ENCODE assay signal across 8 cellular contexts in the genomic region with DNA sequence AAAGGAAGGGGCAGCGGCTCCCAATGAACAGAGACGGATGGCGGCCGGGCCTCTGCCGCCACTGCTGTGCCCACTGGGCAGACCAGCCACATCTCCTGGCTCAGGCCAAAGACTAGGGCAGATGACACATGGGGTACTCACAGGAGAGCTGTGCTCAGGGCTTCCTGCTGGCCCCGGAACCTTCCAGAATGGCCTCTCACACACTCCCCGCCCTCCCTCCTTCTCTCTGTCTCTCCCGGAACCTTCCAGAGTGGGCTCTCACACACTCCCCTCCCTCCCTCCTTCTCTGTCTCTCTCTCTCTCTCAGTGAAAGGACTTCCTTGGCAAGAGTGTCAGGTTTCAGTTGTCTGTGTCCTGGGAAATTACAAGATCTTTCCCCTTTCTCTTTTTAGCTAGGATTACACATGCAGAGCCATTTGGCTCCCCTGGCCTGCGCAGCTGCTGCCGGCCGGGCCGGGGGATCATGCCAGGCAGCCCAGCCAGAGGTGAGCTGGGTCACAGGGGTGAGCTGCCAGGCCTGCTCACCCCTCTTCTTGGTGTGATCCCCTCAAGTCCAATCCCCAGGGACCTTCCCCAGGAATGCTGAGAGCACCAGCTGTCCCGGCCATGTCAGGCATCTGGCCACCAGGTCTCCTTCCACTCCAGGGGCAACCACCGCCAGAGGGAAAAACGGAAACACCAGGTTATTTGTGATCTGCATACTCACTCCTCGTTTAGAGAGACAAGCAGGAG. TPM values are rescaled to one million over a fixed set of nuclear protein-coding genes. Genes with fewer than 3 reads are reported as not detected.
DNase-seq lines count a peak whose midpoint lies in the region; ATAC-seq and TF ChIP-seq lines count a peak whose summit lies in the region.

No MANE protein-coding gene starts in this region.

- TF ChIP-seq CTCF in OCI-LY1 (IDR thresholded peaks at IDR 0.05; ENCODE audit: low read length) (no peak), hepatocyte (IDR thresholded peaks at IDR 0.05; ENCODE audit: poor library complexity) (no peak)

- peak overlapping the region; percentile 6 for H3K27ac ChIP-seq in OCI-LY1 (ENCODE audit: low read depth, low read length, poor library complexity, severe bottlenecking)
- H3K27ac ChIP-seq in hepatocyte: peak overlapping the region; percentile 90

- no peaks in the 10 kb centered on the region for H3K9me3 Mint-ChIP-seq in activated T-helper 1 cell treated with anti-CD3 and anti-CD28 coated beads, Interleukin-12 subunit alpha, Interleukin-12 subunit beta, Interleukin-2, Interleukin-4 antibody, amounts not matched to agents 30 ng/mL and 10 ng/mL and 1 ng/mL, durations not matched to agents 14 hours and 24 hours and 36 hours

- no peaks in the 10 kb centered on the region for H3K36me3 ChIP-seq in OCI-LY1 (ENCODE audit: insufficient read depth, low read length)
- no peaks in the 10 kb centered on the region for H3K36me3 ChIP-seq in hepatocyte (replicated peaks; ENCODE audit: insufficient read depth, low read depth)

- H3K4me1 Mint-ChIP-seq in activated T-helper 1 cell treated with anti-CD3 and anti-CD28 coated beads, Interleukin-12 subunit alpha, Interleukin-12 subunit beta, Interleukin-2, Interleukin-4 antibody, amounts not matched to agents 30 ng/mL and 10 ng/mL and 1 ng/mL, durations not matched to agents 14 hours and 24 hours and 36 hours (ENCODE audit: low read depth): peaks cover 57% of the 10 kb centered on the region

- no peaks in the 10 kb centered on the region for H3K9me2 ChIP-seq in OCI-LY1 (ENCODE audit: low read depth, low read length)
- no peaks in the 10 kb centered on the region for H3K9me2 ChIP-seq in hepatocyte (replicated peaks; ENCODE audit: insufficient read depth)

- no peaks in the 10 kb centered on the region for H3K9me3 ChIP-seq in OCI-LY1 (ENCODE audit: low read length)
- H3K9me3 ChIP-seq in hepatocyte (ENCODE audit: low read depth): no peaks in the 10 kb centered on the region

- ATAC-seq in HG02678 (IDR thresholded peaks at IDR 0.05; ENCODE audit: unreplicated experiment) (no peak), HG03354 (IDR thresholded peaks at IDR 0.05; ENCODE audit: poor library complexity, severe bottlenecking, unreplicated experiment) (no peak)

- no peak overlapping the region for H2AFZ ChIP-seq in OCI-LY1 (ENCODE audit: low read length)
- peak overlapping the region; percentile 20 for H2AFZ ChIP-seq in hepatocyte

- H3K79me2 ChIP-seq in OCI-LY1 (ENCODE audit: insufficient read depth, low read length) (no peaks in the 10 kb centered on the region), hepatocyte (no peaks in the 10 kb centered on the region)

- no peak overlapping the region for H3K4me3 Mint-ChIP-seq in activated T-helper 1 cell treated with anti-CD3 and anti-CD28 coated beads, Interleukin-12 subunit alpha, Interleukin-12 subunit beta, Interleukin-2, Interleukin-4 antibody, amounts not matched to agents 30 ng/mL and 10 ng/mL and 1 ng/mL, durations not matched to agents 14 hours and 24 hours and 36 hours

- H3K4me3 ChIP-seq in OCI-LY1 (ENCODE audit: low read depth, low read length, poor library complexity, severe bottlenecking): no peak overlapping the region
- no peak overlapping the region for H3K4me3 ChIP-seq in hepatocyte

- 46% methylated on average over 14 of the region's 16 CpGs for WGBS in hepatocyte (ENCODE audit: low lambda C conversion rate, missing lambda C conversion rate)

- H3K4me2 ChIP-seq in OCI-LY1 (ENCODE audit: low read length): no peak overlapping the region
- peak overlapping the region; percentile 61 for H3K4me2 ChIP-seq in hepatocyte

- DNase-seq in ELF-1 (ENCODE audit: low read depth, low spot score) (peak; percentile 90), hepatocyte (ENCODE audit: low spot score) (peak; percentile 73), retina (peak; percentile 64), dedifferentiated amniotic fluid mesenchymal stem cell (ENCODE audit: extremely low spot score) (no peak)
- no peak for DNase-seq in activated T-helper 1 cell treated with anti-CD3 and anti-CD28 coated beads, Interleukin-12 subunit alpha, Interleukin-12 subunit beta, Interleukin-2, Interleukin-4 antibody, amounts not matched to agents 30 ng/mL and 10 ng/mL and 1 ng/mL, durations not matched to agents 14 hours and 24 hours and 36 hours (ENCODE audit: low spot score)

- peaks cover 2% of the 10 kb centered on the region for H3K27me3 Mint-ChIP-seq in activated T-helper 1 cell treated with anti-CD3 and anti-CD28 coated beads, Interleukin-12 subunit alpha, Interleukin-12 subunit beta, Interleukin-2, Interleukin-4 antibody, amounts not matched to agents 30 ng/mL and 10 ng/mL and 1 ng/mL, durations not matched to agents 14 hours and 24 hours and 36 hours (ENCODE audit: insufficient read depth)

- no peak overlapping the region for H3K9ac ChIP-seq in OCI-LY1 (ENCODE audit: low read length)

- H3K27me3 ChIP-seq in OCI-LY1 (ENCODE audit: insufficient read depth, low read length) (no peaks in the 10 kb centered on the region), hepatocyte (no peaks in the 10 kb centered on the region)

- H3F3A ChIP-seq in OCI-LY1 (ENCODE audit: insufficient read depth, low read length): no peaks in the 10 kb centered on the region

- intact Hi-C loops in activated T-helper 1 cell treated with anti-CD3 and anti-CD28 coated beads, Interleukin-12 subunit alpha, Interleukin-12 subunit beta, Interleukin-2, Interleukin-4 antibody, amounts not matched to agents 30 ng/mL and 10 ng/mL and 1 ng/mL, durations not matched to agents 14 hours and 24 hours and 36 hours (cut with micrococcal nuclease): no loop called here

- no peaks in the 10 kb centered on the region for H3K36me3 Mint-ChIP-seq in activated T-helper 1 cell treated with anti-CD3 and anti-CD28 coated beads, Interleukin-12 subunit alpha, Interleukin-12 subunit beta, Interleukin-2, Interleukin-4 antibody, amounts not matched to agents 30 ng/mL and 10 ng/mL and 1 ng/mL, durations not matched to agents 14 hours and 24 hours and 36 hours (ENCODE audit: low read depth)

- peaks cover 49% of the 10 kb centered on the region for H3K4me1 ChIP-seq in OCI-LY1 (ENCODE audit: insufficient read depth, low read length, severe bottlenecking)
- H3K4me1 ChIP-seq in hepatocyte (ENCODE audit: insufficient read depth): peaks cover 27% of the 10 kb centered on the region

- H4K20me1 ChIP-seq in OCI-LY1 (ENCODE audit: insufficient read depth, low read length) (no peaks in the 10 kb centered on the region), hepatocyte (ENCODE audit: insufficient read depth, poor library complexity, severe bottlenecking) (no peaks in the 10 kb centered on the region)

- no peak overlapping the region for H3K27ac Mint-ChIP-seq in activated T-helper 1 cell treated with anti-CD3 and anti-CD28 coated beads, Interleukin-12 subunit alpha, Interleukin-12 subunit beta, Interleukin-2, Interleukin-4 antibody, amounts not matched to agents 30 ng/mL and 10 ng/mL and 1 ng/mL, durations not matched to agents 14 hours and 24 hours and 36 hours

RNA-seq across cellular contexts. Expression of gene ADA2, which starts 45.3 kb away (rescaled TPM):
- 12.1 and 17.5 TPM in 2 replicates for total RNA-seq in hepatocyte
- 13.8 and 14.1 TPM in 2 replicates for polyA plus RNA-seq in hepatocyte
- 3.4 and 3.7 TPM in 2 replicates for total RNA-seq in activated T-helper 1 cell treated with anti-CD3 and anti-CD28 coated beads, Interleukin-12 subunit alpha, Interleukin-12 subunit beta, Interleukin-2, Interleukin-4 antibody, amounts not matched to agents 30 ng/mL and 10 ng/mL and 1 ng/mL, durations not matched to agents 14 hours and 24 hours and 36 hours

Comparison
In these comparisons a context has a peak if more than half of its experiments do, and no peak if none do; other contexts are left out.
1. DNase-seq: peak in ELF-1 (single experiment), hepatocyte (single experiment) and retina (single experiment); none in activated T-helper 1 cell treated with anti-CD3 and anti-CD28 coated beads, Interleukin-12 subunit alpha, Interleukin-12 subunit beta, Interleukin-2, Interleukin-4 antibody, amounts not matched to agents 30 ng/mL and 10 ng/mL and 1 ng/mL, durations not matched to agents 14 hours and 24 hours and 36 hours (single experiment) and dedifferentiated amniotic fluid mesenchymal stem cell (single experiment).